In the genomic region with DNA sequence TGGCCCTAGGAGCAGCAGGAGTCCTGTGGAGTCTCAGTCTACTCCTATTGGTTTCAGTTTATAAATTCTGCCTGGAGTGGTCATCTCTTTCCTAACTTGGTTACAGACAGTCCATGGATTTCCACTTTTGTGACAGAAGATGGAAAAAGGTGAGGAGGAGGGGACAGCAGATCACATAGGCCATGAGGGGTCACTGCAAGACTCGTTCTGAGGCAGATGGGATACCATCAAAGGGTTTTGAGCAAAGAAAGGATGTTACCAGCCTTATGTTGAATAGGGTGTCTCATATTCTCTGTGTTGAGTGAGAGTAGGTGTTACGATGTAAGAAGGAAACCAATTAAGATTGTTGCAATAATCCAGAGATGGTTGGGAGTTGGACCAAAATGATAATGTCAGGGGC, we compare ENCODE assay signal across 17 cellular contexts. TPM values are rescaled to one million over a fixed set of nuclear protein-coding genes. Genes with fewer than 3 reads are reported as not detected.
DNase-seq lines count a peak whose midpoint lies in the region; ATAC-seq and TF ChIP-seq lines count a peak whose summit lies in the region.
"Had no signal": no experiment of that assay in that cellular context is flagged by ENCODE, and none has a peak within 500 bp of the region (broad histone marks: within the 10 kb centered on the region; RNA-seq: fewer than 3 reads in every experiment).

No MANE protein-coding gene starts in this region.

- peaks cover 5% of the 10 kb centered on the region for H3K4me1 Mint-ChIP-seq in neural progenitor cell

- H3K4me3 ChIP-seq in coronary artery (peak overlapping the region; percentile 10), neural progenitor cell (no peak overlapping the region)
- H3K4me3 ChIP-seq: PC-9 had no signal

- H2AFZ ChIP-seq in neural progenitor cell (replicated peaks), result peak overlapping the region; percentile 72
- H2AFZ ChIP-seq: PC-9 had no signal

- no peak overlapping the region for H3K4me3 Mint-ChIP-seq in neural progenitor cell

- peak overlapping the region; percentile 1 to 56 for H3K27ac ChIP-seq in coronary artery
- no peak overlapping the region for H3K27ac ChIP-seq in neural progenitor cell
- H3K27ac ChIP-seq: PC-9 had no signal

- DNase-seq in left ventricle myocardium superior (no peak), cardiac septum (ENCODE audit: low spot score) (no peak), coronary artery (ENCODE audit: low spot score) (no peak), neural progenitor cell (ENCODE audit: low spot score) (peak; percentile 9), HEK293T (ENCODE audit: extremely low spot score) (no peak), NCI-H526 treated with DMSO at 0.1 percent for 48 hours (lab: John Stamatoyannopoulos, UW) (no peak), ureter (ENCODE audit: low spot score) (no peak), NCI-H1105 (lab: John Stamatoyannopoulos, UW) (no peak)
- DNase-seq: AML-193, COR-L47, Karpas-422, NCI-H187, NCI-H345, NCI-H526, PC-9, SK-N-SH had no signal

- peaks cover 11% of the 10 kb centered on the region for H3K9me3 Mint-ChIP-seq in neural progenitor cell

- no peak overlapping the region for H3K4me2 ChIP-seq in neural progenitor cell
- H3K4me2 ChIP-seq: PC-9, SK-N-SH had no signal

- H3K36me3 ChIP-seq in neural progenitor cell, result no peaks in the 10 kb centered on the region

- H3K79me2 ChIP-seq in neural progenitor cell (ENCODE audit: low read depth), result no peaks in the 10 kb centered on the region

- intact Hi-C loops in left ventricle myocardium superior (cut with micrococcal nuclease) (no loop called here), cardiac septum (cut with DNase I) (no loop called here)

- no peaks in the 10 kb centered on the region for H3F3A ChIP-seq in neural progenitor cell (ENCODE audit: low read depth)

- TF ChIP-seq CTCF in coronary artery (IDR thresholded peaks at IDR 0.05) (no peak), neural progenitor cell (IDR thresholded peaks at IDR 0.05) (peak; percentile 13)

- CTCF ChIA-PET in HEK293T (lab: Yijun Ruan, JAX), result no interaction called here

- H3K27me3 ChIP-seq in neural progenitor cell, result no peaks in the 10 kb centered on the region

- POLR2A ChIA-PET in HEK293T (lab: Yijun Ruan, JAX), result no interaction called here

- no peaks in the 10 kb centered on the region for H3K9me3 ChIP-seq in neural progenitor cell (ENCODE audit: low read depth)
- H3K9me3 ChIP-seq: SK-N-SH had no signal

- no peaks in the 10 kb centered on the region for H4K20me1 ChIP-seq in neural progenitor cell (ENCODE audit: low read depth)

- H3K9ac ChIP-seq in neural progenitor cell, result no peak overlapping the region
- H3K9ac ChIP-seq: SK-N-SH had no signal

- no peak overlapping the region for H3K27ac Mint-ChIP-seq in neural progenitor cell

- peak; percentile 17 for ATAC-seq in left ventricle myocardium superior

- no peaks in the 10 kb centered on the region for H3K4me1 ChIP-seq in neural progenitor cell

- H3K36me3 Mint-ChIP-seq in neural progenitor cell, result peaks cover 1% of the 10 kb centered on the region

- H3K27me3 Mint-ChIP-seq in neural progenitor cell (ENCODE audit: insufficient read depth, low read depth), result no peaks in the 10 kb centered on the region

TF ChIP-seq in HEK293T, 16 proteins besides CTCF, POLR2A, EP300 and RAD21:
- TF ChIP-seq TARDBP (IDR thresholded peaks at IDR 0.05), result no peak

RNA-seq across cellular contexts. Expression of gene PDE3A, which starts 15.3 kb away (rescaled TPM):
- total RNA-seq in left ventricle myocardium superior (171 TPM), cardiac septum (132 TPM), neural progenitor cell (ENCODE audit: low replicate concordance) (0.22 and 0.47 TPM in 2 replicates), ureter (6.5 TPM)
- total RNA-seq: HT-29, PC-9 had no signal

Comparison
In these comparisons a context has a peak if more than half of its experiments do, and no peak if none do; other contexts are left out.
1. RNA of gene PDE3A, which starts 15.3 kb away (total RNA-seq): 171 TPM in left ventricle myocardium superior (single experiment) and 132 TPM in cardiac septum (single experiment); 6.5 TPM in ureter (single experiment) and 0.22 to 0.47 TPM in neural progenitor cell; every median in the first group is over 10 times any median in the second.